Comparison of ENCODE assay signal across 9 cellular contexts in the genomic region with DNA sequence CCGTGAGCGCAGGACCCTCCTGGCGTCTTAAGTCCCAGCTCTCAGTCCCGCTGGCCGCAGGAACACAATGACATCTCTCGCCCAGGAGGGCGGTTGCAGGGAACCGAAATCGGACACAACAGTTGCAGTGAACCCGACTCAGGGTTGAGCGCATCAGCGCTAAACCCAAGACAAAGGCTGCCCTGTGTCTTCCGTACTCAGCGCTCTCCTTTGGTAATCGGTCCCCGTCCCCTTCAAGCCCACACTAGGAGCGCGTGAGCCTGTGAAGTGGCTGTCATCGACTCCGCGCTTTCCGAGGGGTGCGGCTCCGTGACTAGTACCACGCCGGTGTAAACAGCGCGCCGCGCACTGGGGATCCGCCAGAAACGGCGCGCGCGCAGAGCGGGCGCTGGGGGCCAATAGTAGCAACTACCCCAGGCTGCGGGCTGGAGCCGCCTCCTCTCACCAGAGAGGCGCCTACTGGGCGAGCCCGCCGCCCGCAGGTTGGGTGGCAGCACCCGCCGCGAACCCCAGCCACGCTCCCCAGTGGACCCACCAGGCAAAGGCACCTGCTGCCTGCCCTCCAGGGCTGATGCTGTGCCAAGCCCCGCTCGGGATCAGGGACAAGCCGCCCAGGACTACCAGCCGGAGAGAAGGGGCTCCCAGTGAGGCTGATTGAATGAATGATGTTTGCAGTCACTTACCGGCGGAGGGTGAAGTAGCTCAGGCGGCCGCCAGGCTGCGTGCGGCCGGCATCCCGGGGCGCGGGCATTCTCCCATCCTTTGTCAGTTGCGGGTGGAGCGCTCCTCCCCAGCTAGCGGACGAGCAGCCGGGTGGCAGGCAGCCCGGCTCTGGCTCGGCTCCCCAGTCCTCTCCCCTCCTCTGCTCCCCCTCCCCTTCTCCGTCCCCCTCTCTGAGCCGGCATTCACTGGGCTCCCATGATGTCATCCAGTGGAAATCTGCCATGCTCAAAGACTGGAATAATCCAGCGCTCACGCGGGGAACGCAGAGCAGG.
DNase-seq lines count a peak whose midpoint lies in the region; ATAC-seq and TF ChIP-seq lines count a peak whose summit lies in the region.
"Had no signal": no experiment of that assay in that cellular context is flagged by ENCODE, and none has a peak within 500 bp of the region (broad histone marks: within the 10 kb centered on the region; RNA-seq: fewer than 3 reads in every experiment).

No MANE protein-coding gene starts in this region.

- ATAC-seq in RWPE2 (ENCODE audit: low read depth): peak; percentile 82
- no peak for ATAC-seq in CD8-positive, alpha-beta T cell
- ATAC-seq: HCT116 had no signal

- POLR2A ChIA-PET in CD8-positive, alpha-beta memory T cell (lab: Charles Lee): no interaction called here
- POLR2A ChIA-PET in GM10248 (lab: Yijun Ruan, JAX): no interaction called here
- POLR2A ChIA-PET in CD8-positive, alpha-beta T cell (lab: Charles Lee): no interaction called here

- intact Hi-C loops in posterior cingulate gyrus (cut with DNase I): loop anchor here (5.0 to 10.0 kb wide), 4 partner anchors 206 to 829 kb away; no protein-coding TSS in a partner anchor
- intact Hi-C loops in CD8-positive, alpha-beta T cell (cut with DNase I, micrococcal nuclease): no loop called here

- H3K27ac ChIP-seq in GM23248 (no peak overlapping the region), RWPE2 (ENCODE audit: poor library complexity, severe bottlenecking) (no peak overlapping the region)
- no peak overlapping the region for H3K27ac ChIP-seq in CD8-positive, alpha-beta memory T cell (ENCODE audit: low read depth, low read length)
- H3K27ac ChIP-seq in CD8-positive, alpha-beta T cell (ENCODE audit: low read depth, low read length): no peak overlapping the region

- H3K4me3 ChIP-seq in GM23248 (no peak overlapping the region), RWPE2 (ENCODE audit: severe bottlenecking) (peak overlapping the region; percentile 22)
- H3K4me3 ChIP-seq in CD8-positive, alpha-beta memory T cell (ENCODE audit: low read length): no peak overlapping the region
- no peak overlapping the region for H3K4me3 ChIP-seq in CD8-positive, alpha-beta T cell (ENCODE audit: low read depth, low read length)

- H3F3A ChIP-seq in GM23248 (ENCODE audit: insufficient read depth): no peaks in the 10 kb centered on the region

- in situ Hi-C loops in GM23248 (cut with MboI): no loop called here

- no peak overlapping the region for H3K4me2 ChIP-seq in GM23248 (ENCODE audit: unreplicated experiment)

- no peaks in the 10 kb centered on the region for H3K4me1 Mint-ChIP-seq in CD8-positive, alpha-beta memory T cell
- no peaks in the 10 kb centered on the region for H3K4me1 Mint-ChIP-seq in CD8-positive, alpha-beta T cell (ENCODE audit: low read depth)

- no peaks in the 10 kb centered on the region for H4K20me1 ChIP-seq in GM23248 (ENCODE audit: insufficient read depth)

- H3K27me3 ChIP-seq in GM23248 (replicated peaks; ENCODE audit: insufficient read depth) (peaks cover 11% of the 10 kb centered on the region; the same call in 1 of the 2 replicates), RWPE2 (ENCODE audit: insufficient read depth, poor library complexity, severe bottlenecking) (peaks cover 21% of the 10 kb centered on the region)
- H3K27me3 ChIP-seq in CD8-positive, alpha-beta memory T cell (ENCODE audit: insufficient read depth, low read length, poor library complexity, severe bottlenecking): no peaks in the 10 kb centered on the region
- no peaks in the 10 kb centered on the region for H3K27me3 ChIP-seq in CD8-positive, alpha-beta T cell (ENCODE audit: insufficient read depth, low read length)

- peaks cover 0 to 21% of the 10 kb centered on the region in 2 donors for H3K27me3 Mint-ChIP-seq in CD8-positive, alpha-beta memory T cell
- peaks cover 23% of the 10 kb centered on the region for H3K27me3 Mint-ChIP-seq in CD8-positive, alpha-beta T cell (ENCODE audit: low read depth)

- H3K4me1 ChIP-seq in GM23248 (ENCODE audit: insufficient read depth) (no peaks in the 10 kb centered on the region), RWPE2 (ENCODE audit: insufficient read depth, poor library complexity, severe bottlenecking) (no peaks in the 10 kb centered on the region)
- H3K4me1 ChIP-seq in CD8-positive, alpha-beta memory T cell (ENCODE audit: insufficient read depth, low read length): no peaks in the 10 kb centered on the region
- no peaks in the 10 kb centered on the region for H3K4me1 ChIP-seq in CD8-positive, alpha-beta T cell (ENCODE audit: insufficient read depth, low read length)

- H3K9me3 Mint-ChIP-seq in CD8-positive, alpha-beta memory T cell: peaks cover 0 to 14% (median 5%) of the 10 kb centered on the region in 5 donors
- H3K9me3 Mint-ChIP-seq in CD8-positive, alpha-beta T cell: peaks cover 3% of the 10 kb centered on the region

- no peaks in the 10 kb centered on the region for H3K9me2 ChIP-seq in GM23248 (ENCODE audit: insufficient read depth)

- H3K36me3 ChIP-seq in GM23248 (ENCODE audit: low read depth) (no peaks in the 10 kb centered on the region), RWPE2 (ENCODE audit: low read depth) (no peaks in the 10 kb centered on the region)
- H3K36me3 ChIP-seq in CD8-positive, alpha-beta memory T cell (ENCODE audit: insufficient read depth, low read length): no peaks in the 10 kb centered on the region
- H3K36me3 ChIP-seq in CD8-positive, alpha-beta T cell (ENCODE audit: insufficient read depth, low read length): no peaks in the 10 kb centered on the region

- H2AFZ ChIP-seq in GM23248: no peak overlapping the region

- TF ChIP-seq CTCF in RWPE2 (IDR thresholded peaks at IDR 0.05; ENCODE audit: poor library complexity, severe bottlenecking): peak; percentile 44
- TF ChIP-seq CTCF in GM10248 (IDR thresholded peaks at IDR 0.05; ENCODE audit: control extremely low read depth, extremely low read depth, low read depth, missing control alignments): no peak
- no peak for TF ChIP-seq CTCF in CD8-positive, alpha-beta T cell (IDR thresholded peaks at IDR 0.05)

- no peaks in the 10 kb centered on the region for H3K36me3 Mint-ChIP-seq in CD8-positive, alpha-beta memory T cell
- H3K36me3 Mint-ChIP-seq in CD8-positive, alpha-beta T cell: no peaks in the 10 kb centered on the region

- DNase-seq in GM23248 (peak; percentile 6), RWPE2 (ENCODE audit: low spot score) (no peak), globus pallidus (ENCODE audit: low spot score) (peak; percentile 98), posterior cingulate gyrus (peak; percentile 77 to 99 (median 92)), amniotic stem cell (lab: John Stamatoyannopoulos, UW) (no peak), GM10248 (ENCODE audit: extremely low spot score) (no peak)
- no peak for DNase-seq in CD8-positive, alpha-beta memory T cell
- no peak for DNase-seq in CD8-positive, alpha-beta T cell

- CTCF ChIA-PET in CD8-positive, alpha-beta memory T cell (lab: Charles Lee): no interaction called here
- CTCF ChIA-PET in GM10248 (lab: Yijun Ruan, JAX): no interaction called here
- CTCF ChIA-PET in CD8-positive, alpha-beta T cell (lab: Charles Lee): no interaction called here

- no peaks in the 10 kb centered on the region for H3K79me2 ChIP-seq in GM23248 (ENCODE audit: insufficient read depth)

- 3 to 5% methylated on average over 44 to 55 of the region's 76 CpGs for WGBS in GM23248 (ENCODE audit: low coverage in 1 of 2, low lambda C conversion rate in 2 of 2, missing lambda C conversion rate in 2 of 2), 2 experiments

- H3K9me3 ChIP-seq in GM23248 (ENCODE audit: low read depth): no peaks in the 10 kb centered on the region
- no peaks in the 10 kb centered on the region for H3K9me3 ChIP-seq in RWPE2 (ENCODE audit: severe bottlenecking)
- no peaks in the 10 kb centered on the region for H3K9me3 ChIP-seq in CD8-positive, alpha-beta memory T cell (ENCODE audit: low read length)
- H3K9me3 ChIP-seq in CD8-positive, alpha-beta T cell (ENCODE audit: low read length): no peaks in the 10 kb centered on the region

- no peak overlapping the region for H3K27ac Mint-ChIP-seq in CD8-positive, alpha-beta memory T cell
- H3K27ac Mint-ChIP-seq in CD8-positive, alpha-beta T cell: no peak overlapping the region

- H3K4me3 Mint-ChIP-seq in CD8-positive, alpha-beta memory T cell: no peak overlapping the region
- no peak overlapping the region for H3K4me3 Mint-ChIP-seq in CD8-positive, alpha-beta T cell

- H3K9ac ChIP-seq in GM23248: no peak overlapping the region

Comparison
In these comparisons a context has a peak if more than half of its experiments do, and no peak if none do; other contexts are left out.
1. DNase-seq: peak in GM23248 (single experiment), globus pallidus (single experiment) and posterior cingulate gyrus (10 of 10); none in RWPE2 (single experiment), amniotic stem cell (single experiment), CD8-positive, alpha-beta memory T cell (0 of 5), GM10248 (single experiment) and CD8-positive, alpha-beta T cell (0 of 7).